10 cellular contexts compared by ENCODE assay signal in genomic region chr5:171750316-171750788, GRCh38. TPM values are rescaled to one million over a fixed set of nuclear protein-coding genes. Genes with fewer than 3 reads are reported as not detected.
A peak's percentile ranks its signal among the peaks of the same experiment; 100 is the strongest.
DNase-seq lines count a peak whose midpoint lies in the region; ATAC-seq and TF ChIP-seq lines count a peak whose summit lies in the region.
"Had no signal": no experiment of that assay in that cellular context is flagged by ENCODE, and none has a peak within 500 bp of the region (broad histone marks: within the 10 kb centered on the region; RNA-seq: fewer than 3 reads in every experiment).

No MANE protein-coding gene starts in this region.

- H3K27me3 Mint-ChIP-seq in WTC11 (ENCODE audit: low read depth): no peaks in the 10 kb centered on the region; the same call in 1 of the 2 replicates

- ATAC-seq in WTC11: peak; percentile 92
- ATAC-seq in right cardiac atrium: peak; percentile 92 to 98
- no peak for ATAC-seq in HG02973 (IDR thresholded peaks at IDR 0.05; ENCODE audit: unreplicated experiment)
- ATAC-seq in GM21723 (IDR thresholded peaks at IDR 0.05; ENCODE audit: unreplicated experiment): no peak
- ATAC-seq: CD8-positive, alpha-beta T cell had no signal

- TF ChIP-seq CTCF in WTC11 (IDR thresholded peaks at IDR 0.05): no peak

- no peak overlapping the region for H3K27ac ChIP-seq in right cardiac atrium (ENCODE audit: low read length)

- no peaks in the 10 kb centered on the region for H3K9me3 ChIP-seq in right cardiac atrium (ENCODE audit: control insufficient read depth, low read length)

- intact Hi-C loops in right cardiac atrium (cut with DNase I): no loop called here

- no peak overlapping the region for H3K4me3 ChIP-seq in right cardiac atrium (ENCODE audit: low read length)

- no peak overlapping the region for H3K27ac Mint-ChIP-seq in WTC11
- H3K27ac Mint-ChIP-seq: CD8-positive, alpha-beta T cell had no signal

- 56% methylated on average over 6 of the region's 6 CpGs for WGBS in right cardiac atrium

- peak; percentile 20 for DNase-seq in stimulated activated CD4-positive, alpha-beta T cell treated with anti-CD3 and anti-CD28 coated beads, Interleukin-15, amount 100 ng/mL, for 24 hours
- no peak for DNase-seq in stimulated activated CD4-positive, alpha-beta T cell treated with anti-CD3 and anti-CD28 coated beads, Interleukin-2, amount 100 ng/mL, for 48 hours
- DNase-seq in WTC11 (ENCODE audit: low spot score) (peak; percentile 63), right cardiac atrium (peak; percentile 79 to 88 (median 87)), LoVo (ENCODE audit: low spot score) (no peak), occipital lobe (lab: John Stamatoyannopoulos, UW) (no peak)
- DNase-seq: CD8-positive, alpha-beta T cell; NCI-H2081 treated with DMSO at 0.1 percent for 48 hours had no signal

- CTCF ChIA-PET in WTC11 (lab: Charles Lee): no interaction called here

- H3K4me3 Mint-ChIP-seq in WTC11: no peak overlapping the region
- H3K4me3 Mint-ChIP-seq: CD8-positive, alpha-beta T cell had no signal

- H3K9me3 Mint-ChIP-seq in WTC11: no peaks in the 10 kb centered on the region
- H3K9me3 Mint-ChIP-seq: CD8-positive, alpha-beta T cell had no signal

- peaks cover 7% of the 10 kb centered on the region; the same call in 1 of the 2 replicates for H3K4me1 Mint-ChIP-seq in WTC11

- H3K4me1 ChIP-seq in right cardiac atrium (ENCODE audit: control insufficient read depth, insufficient read depth, low read length): peaks cover 7% of the 10 kb centered on the region

- no peaks in the 10 kb centered on the region for H3K36me3 Mint-ChIP-seq in WTC11
- H3K36me3 Mint-ChIP-seq: CD8-positive, alpha-beta T cell had no signal

- no peaks in the 10 kb centered on the region for H3K27me3 ChIP-seq in right cardiac atrium (ENCODE audit: control insufficient read depth, insufficient read depth)

- POLR2A ChIA-PET in WTC11 (lab: Charles Lee): no interaction called here

TF ChIP-seq in WTC11, 78 proteins besides CTCF, POLR2A, EP300 and RAD21:
- TF ChIP-seq TEAD4 (CRISPR knock-in tag; IDR thresholded peaks at IDR 0.05): no peak
- TF ChIP-seq ZNF396 (CRISPR knock-in tag; IDR thresholded peaks at IDR 0.05; ENCODE audit: borderline replicate concordance): no peak
- no peak for TF ChIP-seq USF2 (CRISPR knock-in tag; IDR thresholded peaks at IDR 0.05)
- TF ChIP-seq ETV6 (CRISPR knock-in tag; IDR thresholded peaks at IDR 0.05): no peak
- 0 out of 2 replicates have a peak, but pooled peaks have one; percentile 42 for TF ChIP-seq FOXP1 (CRISPR knock-in tag; IDR thresholded peaks at IDR 0.05; ENCODE audit: borderline replicate concordance)
- TF ChIP-seq PRDM15 (CRISPR knock-in tag; IDR thresholded peaks at IDR 0.05): no peak

RNA-seq across cellular contexts. Expression of gene SMIM23, which starts 35.3 kb away (rescaled TPM):
- total RNA-seq in WTC11 (2021) (not detected in 3 replicates), right cardiac atrium (not detected), occipital lobe (not detected)
- not detected for polyA plus RNA-seq in right cardiac atrium
- total RNA-seq: CD8-positive, alpha-beta T cell had no signal

Comparison
In these comparisons a context has a peak if more than half of its experiments do, and no peak if none do; other contexts are left out.
1. DNase-seq: peak in stimulated activated CD4-positive, alpha-beta T cell treated with anti-CD3 and anti-CD28 coated beads, Interleukin-15, amount 100 ng/mL, for 24 hours (single experiment), WTC11 (single experiment) and right cardiac atrium (3 of 3); none in stimulated activated CD4-positive, alpha-beta T cell treated with anti-CD3 and anti-CD28 coated beads, Interleukin-2, amount 100 ng/mL, for 48 hours (0 of 2), LoVo (single experiment) and occipital lobe (single experiment).
2. ATAC-seq: peak in WTC11 (single experiment) and right cardiac atrium (2 of 2); none in HG02973 (single experiment) and GM21723 (single experiment).